ENCODE assay signal across 10 cellular contexts in genomic region chr4:77921701-77922100, GRCh38. TPM values are rescaled to one million over a fixed set of nuclear protein-coding genes. Genes with fewer than 3 reads are reported as not detected.
A peak's percentile ranks its signal among the peaks of the same experiment; 100 is the strongest.
DNase-seq lines count a peak whose midpoint lies in the region; ATAC-seq and TF ChIP-seq lines count a peak whose summit lies in the region.
"Had no signal": no experiment of that assay in that cellular context is flagged by ENCODE, and none has a peak within 500 bp of the region (broad histone marks: within the 10 kb centered on the region; RNA-seq: fewer than 3 reads in every experiment).

No MANE protein-coding gene starts in this region.

- intact Hi-C loops in mammary epithelial cell (cut with micrococcal nuclease), result loop anchor here (5.0 kb wide), 2 partner anchors 39 to 104 kb away; partner anchors contain the start of gene CNOT6L

- CTCF ChIA-PET in mammary epithelial cell (lab: Charles Lee; ENCODE audit: low non-redundant PET), result no interaction called here
- CTCF ChIA-PET in GM10248 (lab: Yijun Ruan, JAX), result no interaction called here

- dilution Hi-C loops in mammary epithelial cell (cut with HindIII; ENCODE audit: low sequenced_read_pairs), result no loop called here

- in situ Hi-C loops in KBM-7 (cut with MboI; ENCODE audit: low pct_unique_long_range_greater_than_20kb, low sequenced_read_pairs) (no loop called here), mammary epithelial cell (cut with MboI; ENCODE audit: low sequenced_read_pairs in 2 of 2) (no loop called here)

- TF ChIP-seq CTCF in mammary epithelial cell (conservative IDR thresholded peaks at IDR 0.05 in 1 of 2, IDR thresholded peaks at IDR 0.05 in 1 of 2; ENCODE audit: extremely low read depth in 1 of 2, insufficient read depth in 1 of 2, low read depth in 1 of 2, low read length in 2 of 2) (no peak), GM10248 (IDR thresholded peaks at IDR 0.05; ENCODE audit: control extremely low read depth, extremely low read depth, low read depth, missing control alignments) (no peak)

- no peak overlapping the region for H2AFZ ChIP-seq in mammary epithelial cell (ENCODE audit: low read depth, low read length)

- no peak overlapping the region for H3K9ac ChIP-seq in mammary epithelial cell (ENCODE audit: insufficient read depth, low read length)

- no peaks in the 10 kb centered on the region for H3K9me3 ChIP-seq in mammary epithelial cell (replicated peaks; ENCODE audit: insufficient read depth, low read length)

- no peaks in the 10 kb centered on the region for H4K20me1 ChIP-seq in mammary epithelial cell (ENCODE audit: insufficient read depth, low read length)

- no peaks in the 10 kb centered on the region for H3K36me3 ChIP-seq in mammary epithelial cell (ENCODE audit: insufficient read depth, low read length)

- 2% methylated on average over 4 of the region's 5 CpGs for WGBS in mammary epithelial cell (ENCODE audit: low coverage, missing lambda C conversion rate)

- DNase-seq in AG20443 (ENCODE audit: low spot score) (peak; percentile 56), KBM-7 (peak; percentile 64), mammary epithelial cell (peak; percentile 82), lung microvascular endothelial cell (ENCODE audit: low read depth in 2 of 2) (peak; percentile 60 to 98), GM10248 (ENCODE audit: extremely low spot score) (no peak), SK-N-DZ (ENCODE audit: low spot score) (no peak)
- DNase-seq: activated naive CD4-positive, alpha-beta T cell treated with anti-CD3 and anti-CD28 coated beads for 36 hours; stimulated activated CD4-positive, alpha-beta T cell treated with anti-CD3 and anti-CD28 coated beads, Interleukin-4, amount 100 ng/mL, for 4 hours had no signal

- peaks cover 27% of the 10 kb centered on the region for H3K4me1 ChIP-seq in mammary epithelial cell (ENCODE audit: insufficient read depth, low read length)

- H3K4me2 ChIP-seq in mammary epithelial cell (ENCODE audit: insufficient read depth, low read depth, low read length), result peak overlapping the region; percentile 57

- POLR2A ChIA-PET in GM10248 (lab: Yijun Ruan, JAX), result no interaction called here

- no peak overlapping the region for H3K4me3 ChIP-seq in mammary epithelial cell (replicated peaks in 1 of 3; ENCODE audit: insufficient read depth in 1 of 3, low read depth in 2 of 3, low read length in 3 of 3)

- no TSS peak for BruUV-seq in mammary epithelial cell (replicated peaks; lab: Mats Ljungman, UMichigan)

- peaks cover 12% of the 10 kb centered on the region for H3K79me2 ChIP-seq in mammary epithelial cell (ENCODE audit: insufficient read depth, low read length)

- H3K27me3 ChIP-seq in mammary epithelial cell (ENCODE audit: insufficient read depth, low read length), result no peaks in the 10 kb centered on the region

- ATAC-seq in GM21717 (IDR thresholded peaks at IDR 0.05; ENCODE audit: unreplicated experiment) (no peak), GM19324 (IDR thresholded peaks at IDR 0.05; ENCODE audit: low FRiP score, unreplicated experiment) (no peak)

- H3K27ac ChIP-seq in mammary epithelial cell (ENCODE audit: insufficient read depth, low read depth, low read length), result peak overlapping the region; percentile 81

RNA-seq across cellular contexts. Expression of gene MRPL1, which starts 59.1 kb away (rescaled TPM):
- total RNA-seq in mammary epithelial cell (10 to 100 TPM; 24.8 to 40.9 TPM), lung microvascular endothelial cell (18.3 and 20.9 TPM in 2 replicates)
- 20.8 TPM for polyA plus RNA-seq in mammary epithelial cell
- polyA minus RNA-seq in mammary epithelial cell, result 28.9 TPM
- polyA plus RNA-seq in SK-N-DZ (2014; cell fraction: cytosol; rRNA removed), result 42.1 and 47.3 TPM in 2 replicates
- polyA plus RNA-seq in SK-N-DZ (2014; cell fraction: nucleus; rRNA removed), result 22.8 and 24.7 TPM in 2 replicates

Comparison
In these comparisons a context has a peak if more than half of its experiments do, and no peak if none do; other contexts are left out.
1. DNase-seq: peak in AG20443 (single experiment), KBM-7 (single experiment), mammary epithelial cell (single experiment) and lung microvascular endothelial cell (2 of 2); none in GM10248 (single experiment) and SK-N-DZ (single experiment).